ENCODE assay signal across 10 cellular contexts in the genomic region with DNA sequence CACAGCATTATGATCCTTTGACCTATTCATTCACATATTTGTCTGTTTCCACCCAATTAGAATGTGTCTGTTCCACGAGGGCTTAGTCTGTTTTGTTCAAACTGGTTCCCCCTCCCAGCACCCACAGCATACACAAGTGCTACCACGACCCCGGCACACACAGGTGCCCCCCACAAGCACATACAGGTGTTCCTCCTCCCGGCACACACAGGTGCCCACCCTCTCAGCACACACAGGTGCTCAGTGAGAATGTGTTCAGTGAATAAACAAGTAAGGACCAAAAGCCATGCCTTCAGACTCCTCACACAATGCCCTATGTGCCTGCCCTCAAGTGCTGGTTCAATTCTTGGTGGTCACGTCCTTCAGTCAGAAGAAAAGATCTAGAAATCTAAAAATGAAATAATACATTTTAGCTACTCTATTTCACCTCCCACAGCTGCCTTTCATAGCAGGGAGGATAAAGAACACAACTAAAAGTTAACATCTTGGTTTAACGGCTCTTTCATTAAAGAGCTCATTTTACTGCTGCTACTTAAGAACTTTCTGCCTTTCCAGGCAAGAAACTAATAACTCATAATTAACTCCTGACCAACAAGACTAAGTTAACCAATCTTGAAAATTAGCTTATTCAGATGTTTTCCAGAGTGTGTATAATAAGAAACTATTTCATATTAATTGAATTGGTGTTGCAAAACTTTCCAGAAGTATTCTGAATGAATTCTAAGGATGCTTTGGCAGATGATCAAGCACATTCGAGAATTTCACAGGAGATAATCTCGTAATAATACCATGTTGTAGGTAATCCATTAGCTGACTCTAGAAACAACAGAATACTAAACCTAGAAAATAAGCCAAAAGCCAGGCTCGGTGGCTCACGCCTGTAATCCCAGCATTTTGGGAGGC. TPM values are rescaled to one million over a fixed set of nuclear protein-coding genes. Genes with fewer than 3 reads are reported as not detected.
DNase-seq lines count a peak whose midpoint lies in the region; ATAC-seq and TF ChIP-seq lines count a peak whose summit lies in the region.
"Had no signal": no experiment of that assay in that cellular context is flagged by ENCODE, and none has a peak within 500 bp of the region (broad histone marks: within the 10 kb centered on the region; RNA-seq: fewer than 3 reads in every experiment).

No MANE protein-coding gene starts in this region.

- no peaks in the 10 kb centered on the region for H3K9me3 Mint-ChIP-seq in central memory CD8-positive, alpha-beta T cell
- H3K9me3 Mint-ChIP-seq in naive thymus-derived CD8-positive, alpha-beta T cell, result no peaks in the 10 kb centered on the region

- peaks cover 37% of the 10 kb centered on the region for H3K4me1 Mint-ChIP-seq in central memory CD8-positive, alpha-beta T cell
- H3K4me1 Mint-ChIP-seq in naive thymus-derived CD8-positive, alpha-beta T cell, result peaks cover 13 to 55% (median 42%) of the 10 kb centered on the region in 4 donors

- no peak overlapping the region for H3K27ac Mint-ChIP-seq in central memory CD8-positive, alpha-beta T cell (ENCODE audit: low read depth)
- H3K27ac Mint-ChIP-seq in naive thymus-derived CD8-positive, alpha-beta T cell, result peak overlapping the region in 6 of 10 donors; percentile 1 to 58 (median 38)

- H3K27me3 Mint-ChIP-seq in central memory CD8-positive, alpha-beta T cell, result no peaks in the 10 kb centered on the region
- H3K27me3 Mint-ChIP-seq in naive thymus-derived CD8-positive, alpha-beta T cell, result no peaks in the 10 kb centered on the region

- H3K36me3 Mint-ChIP-seq in central memory CD8-positive, alpha-beta T cell (ENCODE audit: insufficient read depth), result peaks cover 4% of the 10 kb centered on the region
- H3K36me3 Mint-ChIP-seq in naive thymus-derived CD8-positive, alpha-beta T cell, result no peaks in the 10 kb centered on the region

- DNase-seq in AG10803 (ENCODE audit: low read depth), result peak; percentile 69
- DNase-seq in HFF-Myc (ENCODE audit: extremely low read depth, low read depth), result no peak
- no peak for DNase-seq in central memory CD8-positive, alpha-beta T cell (ENCODE audit: low spot score in 2 of 2)
- no peak for DNase-seq in naive thymus-derived CD8-positive, alpha-beta T cell
- DNase-seq in NCI-H1436 (lab: John Stamatoyannopoulos, UW), result no peak
- DNase-seq in NCI-H1105 treated with DMSO at 0.1 percent for 48 hours (lab: John Stamatoyannopoulos, UW), result no peak
- DNase-seq: activated CD4-positive, alpha-beta T cell treated with anti-CD3 and anti-CD28 coated beads, Interleukin-2, amount 50 U/mL, for 4 hours; NCI-H446 treated with DMSO at 0.1 percent for 48 hours had no signal

- no peak for ATAC-seq in central memory CD8-positive, alpha-beta T cell (replicated peaks; ENCODE audit: extremely low read depth, poor library complexity, severe bottlenecking)
- ATAC-seq in naive thymus-derived CD8-positive, alpha-beta T cell, result no peak
- ATAC-seq in HG03457 (IDR thresholded peaks at IDR 0.05; ENCODE audit: unreplicated experiment) (no peak), GM19455 (IDR thresholded peaks at IDR 0.05; ENCODE audit: unreplicated experiment) (no peak)

- H3K4me3 ChIP-seq in AG10803 (ENCODE audit: low read length) (peak overlapping the region; percentile 93), HFF-Myc (replicated peaks; ENCODE audit: low read depth, low read length) (peak overlapping the region; percentile 95)

- POLR2A ChIA-PET in naive thymus-derived CD8-positive, alpha-beta T cell (lab: Charles Lee), result no interaction called here

- TF ChIP-seq CTCF in AG10803 (conservative IDR thresholded peaks at IDR 0.05; ENCODE audit: low read length) (no peak), HFF-Myc (IDR thresholded peaks at IDR 0.05; ENCODE audit: low read depth, low read length, missing control alignments) (no peak)

- peak overlapping the region; percentile 89 for H3K4me3 Mint-ChIP-seq in central memory CD8-positive, alpha-beta T cell
- H3K4me3 Mint-ChIP-seq in naive thymus-derived CD8-positive, alpha-beta T cell, result peak overlapping the region; percentile 12 to 91 (median 62)

RNA-seq across cellular contexts. Expression of a gene that starts 2.3 kb away (rescaled TPM):
- 1 to 10 TPM; 5.8 to 6.5 TPM for total RNA-seq in naive thymus-derived CD8-positive, alpha-beta T cell
- 1 to 10 TPM in 2 of 3 donors, under 1 TPM in 1; 0.59 to 1.6 (median 1.1) TPM for polyA plus RNA-seq in naive thymus-derived CD8-positive, alpha-beta T cell
